1 cellular context compared by ENCODE assay signal in genomic region chr2:66565291-66565690, GRCh38.
TF ChIP-seq lines count a peak whose summit lies in the region.

No MANE protein-coding gene starts in this region.

TF ChIP-seq in SK-N-SH, 30 proteins besides CTCF, POLR2A, EP300 and RAD21 (continued from another document):
- TF ChIP-seq MEF2A (IDR thresholded peaks at IDR 0.05; ENCODE audit: borderline replicate concordance, low read depth) (no peak), GATA2 (CRISPR knock-in tag; IDR thresholded peaks at IDR 0.05) (no peak), EZH2phosphoT487 (IDR thresholded peaks at IDR 0.05; ENCODE audit: borderline replicate concordance, low read depth) (no peak)
